In genomic region chr9:83937861-83938455, GRCh38 we compare ENCODE assay signal across 9 cellular contexts. TPM values are rescaled to one million over a fixed set of nuclear protein-coding genes. Genes with fewer than 3 reads are reported as not detected.
DNase-seq lines count a peak whose midpoint lies in the region; ATAC-seq and TF ChIP-seq lines count a peak whose summit lies in the region.
"Had no signal": no experiment of that assay in that cellular context is flagged by ENCODE, and none has a peak within 500 bp of the region (broad histone marks: within the 10 kb centered on the region; RNA-seq: fewer than 3 reads in every experiment).

No MANE protein-coding gene starts in this region.

- 18% methylated on average over 1 of the region's 1 CpG for WGBS in hepatocyte (ENCODE audit: low lambda C conversion rate, missing lambda C conversion rate)

- H3K27me3 ChIP-seq in ascending aorta = no peaks in the 10 kb centered on the region
- no peaks in the 10 kb centered on the region for H3K27me3 ChIP-seq in hepatocyte
- no peaks in the 10 kb centered on the region for H3K27me3 ChIP-seq in gastrocnemius medialis

- no peak overlapping the region for H3K4me2 ChIP-seq in hepatocyte

- no peaks in the 10 kb centered on the region for H3K79me2 ChIP-seq in hepatocyte

- no peaks in the 10 kb centered on the region for H3K4me1 ChIP-seq in ascending aorta
- no peaks in the 10 kb centered on the region for H3K4me1 ChIP-seq in hepatocyte (ENCODE audit: insufficient read depth)
- H3K4me1 ChIP-seq in gastrocnemius medialis = peaks cover 20 to 29% of the 10 kb centered on the region in 2 donors

- peak; percentile 52 for TF ChIP-seq CTCF in GM12865 (IDR thresholded peaks at IDR 0.05; ENCODE audit: insufficient read depth, low read depth, low read length, missing control alignments)
- peak; percentile 37 to 66 (median 38) for TF ChIP-seq CTCF in ascending aorta (IDR thresholded peaks at IDR 0.05)
- peak; percentile 77 for TF ChIP-seq CTCF in hepatocyte (IDR thresholded peaks at IDR 0.05; ENCODE audit: poor library complexity)
- peak; percentile 59 to 71 (median 68) for TF ChIP-seq CTCF in gastrocnemius medialis (IDR thresholded peaks at IDR 0.05 in 4 of 5, conservative IDR thresholded peaks at IDR 0.05 in 1 of 5)

- H3K27ac ChIP-seq in ascending aorta = no peak overlapping the region
- no peak overlapping the region for H3K27ac ChIP-seq in hepatocyte
- H3K27ac ChIP-seq in gastrocnemius medialis = no peak overlapping the region

- TF ChIP-seq POLR2A in gastrocnemius medialis (IDR thresholded peaks at IDR 0.05) = no peak

- no peaks in the 10 kb centered on the region for H3K9me2 ChIP-seq in hepatocyte (replicated peaks; ENCODE audit: insufficient read depth)

- peak; percentile 50 to 66 for DNase-seq in AML-193 (lab: John Stamatoyannopoulos, UW)
- DNase-seq in GM12865 (ENCODE audit: low read depth) = peak; percentile 74
- DNase-seq in NCI-H748 (lab: John Stamatoyannopoulos, UW; ENCODE audit: unreplicated experiment) = peak; percentile 75
- DNase-seq in ascending aorta (ENCODE audit: low spot score in 2 of 2) = no peak
- peak; percentile 85 for DNase-seq in hepatocyte (ENCODE audit: low spot score)
- no peak for DNase-seq in gastrocnemius medialis
- no peak for DNase-seq in cortex of kidney (lab: John Stamatoyannopoulos, UW)
- DNase-seq: left cardiac atrium had no signal

- ATAC-seq in HG03159 (IDR thresholded peaks at IDR 0.05; ENCODE audit: unreplicated experiment) (peak; percentile 76), gastrocnemius medialis (peak; percentile 45 to 48)

- in situ Hi-C loops in gastrocnemius medialis (cut with MboI; ENCODE audit: low sequenced_read_pairs in 4 of 4) = loop anchor here (5.0 to 10.0 kb wide), 5 partner anchors 234 to 379 kb away; no protein-coding TSS in a partner anchor

- H3K4me3 ChIP-seq in GM12865 (ENCODE audit: low read depth, low read length) = no peak overlapping the region
- no peak overlapping the region for H3K4me3 ChIP-seq in ascending aorta
- H3K4me3 ChIP-seq in hepatocyte = no peak overlapping the region
- H3K4me3 ChIP-seq in gastrocnemius medialis = no peak overlapping the region

- H3K9me3 ChIP-seq in ascending aorta (no peaks in the 10 kb centered on the region), hepatocyte (ENCODE audit: low read depth) (no peaks in the 10 kb centered on the region), gastrocnemius medialis (no peaks in the 10 kb centered on the region)

- H3K36me3 ChIP-seq in ascending aorta = peaks cover 0 to 32% of the 10 kb centered on the region in 2 donors
- no peaks in the 10 kb centered on the region for H3K36me3 ChIP-seq in hepatocyte (replicated peaks; ENCODE audit: insufficient read depth, low read depth)
- H3K36me3 ChIP-seq in gastrocnemius medialis = peaks cover 0 to 17% of the 10 kb centered on the region in 2 donors

- no peak overlapping the region for H2AFZ ChIP-seq in hepatocyte

- H4K20me1 ChIP-seq in hepatocyte (ENCODE audit: insufficient read depth, poor library complexity, severe bottlenecking) = no peaks in the 10 kb centered on the region

- intact Hi-C loops in ascending aorta (cut with DNase I) = loop anchor here (1.0 to 5.0 kb wide), 3 partner anchors 234 to 377 kb away; no protein-coding TSS in a partner anchor
- intact Hi-C loops in gastrocnemius medialis (cut with DNase I; ENCODE audit: low total_unique reads) = loop anchor here (1.0 to 10.0 kb wide), 4 partner anchors 127 to 377 kb away; no protein-coding TSS in a partner anchor

RNA-seq across cellular contexts. Expression of gene KIF27, which starts 16.7 kb away (rescaled TPM):
- total RNA-seq in ascending aorta (1.9 TPM), hepatocyte (4.4 and 4.6 TPM in 2 replicates), gastrocnemius medialis (1 to 10 TPM; 1.7 to 4.1 (median 2.2) TPM)
- polyA plus RNA-seq in hepatocyte = 5.1 and 6.2 TPM in 2 replicates

RNA-seq across cellular contexts. Expression of gene HNRNPK, which starts 42.1 kb away (rescaled TPM):
- 272 TPM for total RNA-seq in ascending aorta
- total RNA-seq in hepatocyte = 579 and 581 TPM in 2 replicates
- polyA plus RNA-seq in hepatocyte = 398 and 458 TPM in 2 replicates
- total RNA-seq in gastrocnemius medialis = 100 to 1,000 TPM; 313 to 390 (median 349) TPM

RNA-seq across cellular contexts. Expression of gene RMI1, which starts 42.6 kb away (rescaled TPM):
- total RNA-seq in ascending aorta = 0.21 TPM
- total RNA-seq in hepatocyte = 5.4 and 5.8 TPM in 2 replicates
- polyA plus RNA-seq in hepatocyte = 3.4 and 4.2 TPM in 2 replicates
- 1 to 10 TPM; 2.8 to 3.9 (median 3.6) TPM for total RNA-seq in gastrocnemius medialis

Comparison
In these comparisons a context has a peak if more than half of its experiments do, and no peak if none do; other contexts are left out.
1. DNase-seq: peak in AML-193 (2 of 2), GM12865 (single experiment), NCI-H748 (single experiment) and hepatocyte (single experiment); none in ascending aorta (0 of 2), gastrocnemius medialis (0 of 2) and cortex of kidney (single experiment).
2. Peak in every context shown above with its lines, with median percentiles within 50 percentile points of each other: CTCF ChIP-seq.